In genomic region chr10:8189458-8189857, GRCh38 we compare ENCODE assay signal across 33 cellular contexts.
"Had no signal": no experiment of that assay in that cellular context is flagged by ENCODE, and none has a peak within 500 bp of the region (broad histone marks: within the 10 kb centered on the region; RNA-seq: fewer than 3 reads in every experiment).

No MANE protein-coding gene starts in this region.

- H3K4me1 ChIP-seq: ascending aorta, lower lobe of right lung, right atrium auricular region, stomach, thyroid gland, upper lobe of right lung had no signal

- H3K4me3 Mint-ChIP-seq: activated CD8-positive, alpha-beta T cell treated with anti-CD3 and anti-CD28 coated beads for 36 hours; activated T-helper 17 cell treated with anti-CD3 and anti-CD28 coated beads, Interleukin-2, amount 50 U/mL, for 72 hours; brain; effector memory CD8-positive, alpha-beta T cell; nephron; stimulated activated memory B cell treated with anti-CD40 and anti-IgM and Interleukin-4, amounts not matched to agents 10 μg/mL and 1 μg/mL and 100 μg/mL, for 72 hours had no signal

- H3K27ac ChIP-seq: ascending aorta, lower lobe of right lung, right atrium auricular region, stomach, thyroid gland, upper lobe of right lung had no signal

- H3K4me3 ChIP-seq: ascending aorta, lower lobe of right lung, mucosa of descending colon, right atrium auricular region, smooth muscle cell, stomach, thyroid gland, upper lobe of right lung had no signal

- H3K4me2 ChIP-seq: smooth muscle cell had no signal

- H3K27me3 ChIP-seq: ascending aorta, right atrium auricular region, thyroid gland, upper lobe of right lung had no signal

- H3K27me3 Mint-ChIP-seq: activated T-helper 17 cell treated with anti-CD3 and anti-CD28 coated beads, Interleukin-2, amount 50 U/mL, for 72 hours had no signal

- H3K36me3 Mint-ChIP-seq: brain; stimulated activated memory B cell treated with anti-CD40 and anti-IgM and Interleukin-4, amounts not matched to agents 10 μg/mL and 1 μg/mL and 100 μg/mL, for 72 hours had no signal

- H3K4me1 Mint-ChIP-seq: nephron; stimulated activated memory B cell treated with anti-CD40 and anti-IgM and Interleukin-4, amounts not matched to agents 10 μg/mL and 1 μg/mL and 100 μg/mL, for 72 hours had no signal

- DNase-seq: activated CD4-positive, alpha-beta T cell treated with anti-CD3 and anti-CD28 coated beads for 1 hour; activated CD4-positive, alpha-beta T cell treated with anti-CD3 and anti-CD28 coated beads, Interleukin-2, amount 50 U/mL, for 1 hour; activated CD8-positive, alpha-beta T cell treated with anti-CD3 and anti-CD28 coated beads for 36 hours; activated gamma-delta T cell treated with Interleukin-2 at 50 U/mL for 16 hours; activated naive CD4-positive, alpha-beta T cell treated with anti-CD3 and anti-CD28 coated beads, Interleukin-2, amount 50 U/mL, for 16 hours; activated T-cell treated with anti-CD3 and anti-CD28 coated beads, Interleukin-2, amount 50 U/mL, for 4 hours; caudate nucleus; cortex of kidney; effector memory CD8-positive, alpha-beta T cell; foreskin fibroblast; head of caudate nucleus; hippocampal formation; lower lobe of right lung; mucosa of descending colon; nucleus accumbens; stimulated activated CD4-positive, alpha-beta T cell treated with anti-CD3 and anti-CD28 coated beads, Interleukin-1b, Interleukin-23, amount 100 ng/mL, for 48 hours; stimulated activated CD4-positive, alpha-beta T cell treated with anti-CD3 and anti-CD28 coated beads, Interleukin-4, amount 100 ng/mL, for 4 hours; stimulated activated CD8-positive, alpha-beta memory T cell treated with anti-CD3 and anti-CD28 coated beads, Interleukin-4, amount 100 ng/mL, for 48 hours; stomach; SW 1271; T1000; thyroid gland; upper lobe of right lung had no signal

- H3K27ac Mint-ChIP-seq: activated CD8-positive, alpha-beta T cell treated with anti-CD3 and anti-CD28 coated beads for 36 hours; activated T-helper 17 cell treated with anti-CD3 and anti-CD28 coated beads, Interleukin-2, amount 50 U/mL, for 72 hours; brain; nephron; stimulated activated memory B cell treated with anti-CD40 and anti-IgM and Interleukin-4, amounts not matched to agents 10 μg/mL and 1 μg/mL and 100 μg/mL, for 72 hours; T-helper 1 cell treated with Interleukin-12 subunit alpha and Interleukin-12 subunit beta and Interleukin-4 antibody, amounts not matched to agents 30 μg/mL and 1 μg/mL, for 36 hours had no signal

- ATAC-seq: activated CD8-positive, alpha-beta T cell treated with anti-CD3 and anti-CD28 coated beads for 36 hours; activated T-cell treated with anti-CD3 and anti-CD28 coated beads, Interleukin-2, amount 50 U/mL, for 4 hours; activated T-helper 17 cell treated with anti-CD3 and anti-CD28 coated beads, Interleukin-2, amount 50 U/mL, for 72 hours; effector memory CD8-positive, alpha-beta T cell; esophagus mucosa; left lobe of liver; lower lobe of right lung; mucosa of descending colon; stimulated activated memory B cell treated with anti-CD40 and anti-IgM and Interleukin-4, amounts not matched to agents 10 μg/mL and 1 μg/mL and 100 μg/mL, for 72 hours had no signal

- H3K36me3 ChIP-seq: ascending aorta, lower lobe of right lung, right atrium auricular region, stomach, thyroid gland, upper lobe of right lung had no signal

- H3K9me3 Mint-ChIP-seq: activated CD8-positive, alpha-beta T cell treated with anti-CD3 and anti-CD28 coated beads for 36 hours; activated T-cell treated with anti-CD3 and anti-CD28 coated beads, Interleukin-2, amount 50 U/mL, for 4 hours; activated T-helper 17 cell treated with anti-CD3 and anti-CD28 coated beads, Interleukin-2, amount 50 U/mL, for 72 hours; effector memory CD8-positive, alpha-beta T cell had no signal
